In genomic region chr3:15097889-15098288, GRCh38 we compare ENCODE assay signal across 8 cellular contexts. TPM values are rescaled to one million over a fixed set of nuclear protein-coding genes. Genes with fewer than 3 reads are reported as not detected.
DNase-seq lines count a peak whose midpoint lies in the region; ATAC-seq and TF ChIP-seq lines count a peak whose summit lies in the region.

No MANE protein-coding gene starts in this region.

- intact Hi-C loops in CD14-positive monocyte (cut with micrococcal nuclease) (loop anchor here in 1 of 2 donors (10.0 kb wide), 1 partner anchor 153 kb away; the partner anchor contains the start of gene NR2C2), testis (cut with DNase I; ENCODE audit: low total_unique reads) (no loop called here)

- no peaks in the 10 kb centered on the region for H3F3A ChIP-seq in MM.1S (ENCODE audit: insufficient read depth, low read length)

- H4K20me1 ChIP-seq in MM.1S (ENCODE audit: insufficient read depth, low read length): no peaks in the 10 kb centered on the region

- H3K4me2 ChIP-seq in MM.1S (ENCODE audit: low read depth, low read length): peak overlapping the region; percentile 95

- H3K4me1 ChIP-seq in MM.1S (ENCODE audit: low read length) (peaks cover 7% of the 10 kb centered on the region; the same call in 1 of the 2 replicates), testis (peaks cover 11% of the 10 kb centered on the region)

- DNase-seq in CD14-positive monocyte (ENCODE audit: low spot score) (no peak), MM.1S (peak; percentile 27), kidney tubule cell (ENCODE audit: low spot score) (peak; percentile 79), testis (no peak), DMS153 treated with DMSO at 0.1 percent for 48 hours (lab: John Stamatoyannopoulos, UW; ENCODE audit: unreplicated experiment) (no peak)
- DNase-seq in activated naive CD4-positive, alpha-beta T cell treated with anti-CD3 and anti-CD28 coated beads, Interleukin-2, amount 10 ng/mL, durations not matched to agents 7 days and 5 days: peak; percentile 44

- TF ChIP-seq CTCF in CD14-positive monocyte (IDR thresholded peaks at IDR 0.05): no peak
- no peak for TF ChIP-seq CTCF in MM.1S (IDR thresholded peaks at IDR 0.05; ENCODE audit: low read length)
- TF ChIP-seq CTCF in testis (IDR thresholded peaks at IDR 0.05): no peak

- H3K4me3 Mint-ChIP-seq in CD14-positive monocyte: peak overlapping the region; percentile 88 to 100
- H3K4me3 Mint-ChIP-seq in activated naive CD4-positive, alpha-beta T cell treated with anti-CD3 and anti-CD28 coated beads, Interleukin-2, amount 10 ng/mL, durations not matched to agents 7 days and 5 days: peak overlapping the region; percentile 91

- H3K27ac ChIP-seq in MM.1S (ENCODE audit: low read length): peak overlapping the region; percentile 80; the same call in 1 of the 2 replicates
- H3K27ac ChIP-seq in testis: no peak overlapping the region

- no peak for TF ChIP-seq POLR2A in testis (IDR thresholded peaks at IDR 0.05)

- H3K27me3 ChIP-seq in MM.1S (replicated peaks; ENCODE audit: insufficient read depth, low read length) (no peaks in the 10 kb centered on the region), testis (no peaks in the 10 kb centered on the region)

- no peaks in the 10 kb centered on the region for H3K27me3 Mint-ChIP-seq in CD14-positive monocyte (ENCODE audit: low read depth in 3 of 3)
- H3K27me3 Mint-ChIP-seq in activated naive CD4-positive, alpha-beta T cell treated with anti-CD3 and anti-CD28 coated beads, Interleukin-2, amount 10 ng/mL, durations not matched to agents 7 days and 5 days: peaks cover 20% of the 10 kb centered on the region

- H3K79me2 ChIP-seq in MM.1S (ENCODE audit: low read length): peaks cover 29% of the 10 kb centered on the region

- CTCF ChIA-PET in activated naive CD4-positive, alpha-beta T cell treated with anti-CD3 and anti-CD28 coated beads, Interleukin-2, amount 10 ng/mL, durations not matched to agents 7 days and 5 days (lab: Charles Lee): interaction anchor here (4.0 kb wide), 1 partner anchor 11 kb away, joined by 16 read pairs; no protein-coding TSS in a partner anchor

- peak overlapping the region; percentile 81 for H3K4me3 ChIP-seq in MM.1S (ENCODE audit: low read length)
- peak overlapping the region; percentile 79 to 89 for H3K4me3 ChIP-seq in testis

- H2AFZ ChIP-seq in MM.1S (ENCODE audit: low read length): 0 out of 2 replicates have a peak overlapping the region, but pooled peaks have one; percentile 76

- WGBS in testis, 2 donors: 37 to 46% methylated on average over 6 of the region's 6 CpGs

- H3K9me3 Mint-ChIP-seq in CD14-positive monocyte: no peaks in the 10 kb centered on the region
- no peaks in the 10 kb centered on the region for H3K9me3 Mint-ChIP-seq in activated naive CD4-positive, alpha-beta T cell treated with anti-CD3 and anti-CD28 coated beads, Interleukin-2, amount 10 ng/mL, durations not matched to agents 7 days and 5 days

- H3K9me2 ChIP-seq in MM.1S (replicated peaks; ENCODE audit: insufficient read depth, low read length): no peaks in the 10 kb centered on the region

- peak overlapping the region; percentile 60 to 96 (median 90) for H3K27ac Mint-ChIP-seq in CD14-positive monocyte
- H3K27ac Mint-ChIP-seq in activated naive CD4-positive, alpha-beta T cell treated with anti-CD3 and anti-CD28 coated beads, Interleukin-2, amount 10 ng/mL, durations not matched to agents 7 days and 5 days: peak overlapping the region; percentile 96

- H3K9ac ChIP-seq in MM.1S (ENCODE audit: low read length): peak overlapping the region; percentile 84

- peaks cover 37% of the 10 kb centered on the region for H3K4me1 Mint-ChIP-seq in CD14-positive monocyte
- H3K4me1 Mint-ChIP-seq in activated naive CD4-positive, alpha-beta T cell treated with anti-CD3 and anti-CD28 coated beads, Interleukin-2, amount 10 ng/mL, durations not matched to agents 7 days and 5 days: peaks cover 62% of the 10 kb centered on the region

- ATAC-seq in HG02588 (IDR thresholded peaks at IDR 0.05; ENCODE audit: unreplicated experiment): no peak
- no peak for ATAC-seq in HG03108 (IDR thresholded peaks at IDR 0.05; ENCODE audit: unreplicated experiment)

- H3K9me3 ChIP-seq in MM.1S (replicated peaks; ENCODE audit: insufficient read depth, low read length): no peaks in the 10 kb centered on the region
- H3K9me3 ChIP-seq in testis: no peaks in the 10 kb centered on the region

- H3K36me3 ChIP-seq in MM.1S (replicated peaks; ENCODE audit: insufficient read depth, low read length): 0 out of 2 replicates have a peak, but pooled peaks cover 7% of the 10 kb centered on the region
- H3K36me3 ChIP-seq in testis (ENCODE audit: low read depth, missing control alignments): no peaks in the 10 kb centered on the region

- H3K36me3 Mint-ChIP-seq in CD14-positive monocyte: peaks cover 31 to 32% of the 10 kb centered on the region in 2 donors
- H3K36me3 Mint-ChIP-seq in activated naive CD4-positive, alpha-beta T cell treated with anti-CD3 and anti-CD28 coated beads, Interleukin-2, amount 10 ng/mL, durations not matched to agents 7 days and 5 days: peaks cover 37% of the 10 kb centered on the region

RNA-seq across cellular contexts. Expression of gene RBSN, which starts 1.1 kb away (rescaled TPM):
- polyA plus RNA-seq in CD14-positive monocyte (10 to 100 TPM in 1 of 2 donors, 1 to 10 TPM in 1; 6.7 to 10.1 TPM), testis (ENCODE audit: insufficient read depth, low read depth, low replicate concordance) (19.6 TPM)
- 10 to 100 TPM; 41.7 to 44.8 TPM for total RNA-seq in testis

RNA-seq across cellular contexts. Expression of gene MRPS25, which starts 32.8 kb away (rescaled TPM):
- polyA plus RNA-seq in CD14-positive monocyte: 10 to 100 TPM; 23.7 to 24.6 TPM
- 10 to 100 TPM; 40.4 to 55.4 TPM for total RNA-seq in testis
- 102 TPM for polyA plus RNA-seq in testis (ENCODE audit: insufficient read depth, low read depth, low replicate concordance)

Comparison
In these comparisons a context has a peak if more than half of its experiments do, and no peak if none do; other contexts are left out.
1. DNase-seq: peak in MM.1S (single experiment), activated naive CD4-positive, alpha-beta T cell treated with anti-CD3 and anti-CD28 coated beads, Interleukin-2, amount 10 ng/mL, durations not matched to agents 7 days and 5 days (single experiment) and kidney tubule cell (single experiment); none in CD14-positive monocyte (single experiment), testis (single experiment) and DMS153 treated with DMSO at 0.1 percent for 48 hours (single experiment).